In the genomic region with DNA sequence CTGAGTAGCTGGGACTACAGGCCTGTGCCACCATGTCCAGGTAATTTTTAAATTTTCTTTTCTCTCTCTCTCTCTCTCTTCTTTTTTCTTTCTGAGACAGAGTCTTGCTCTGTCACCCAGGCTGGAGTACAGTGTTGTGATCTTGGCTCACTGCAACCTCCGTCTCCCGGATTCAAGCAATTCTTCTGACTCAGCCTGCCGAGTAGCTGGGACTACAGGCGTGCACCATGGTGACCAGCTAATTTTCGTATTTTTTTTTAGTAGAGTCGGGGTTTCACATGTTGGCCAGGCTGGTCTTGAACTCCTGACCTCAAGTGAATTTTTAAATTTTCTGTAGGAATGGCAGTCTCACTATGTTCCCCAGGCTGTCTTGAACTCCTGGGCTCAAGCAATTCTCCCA, we compare ENCODE assay signal across 19 cellular contexts. TPM values are rescaled to one million over a fixed set of nuclear protein-coding genes. Genes with fewer than 3 reads are reported as not detected.
A peak's percentile ranks its signal among the peaks of the same experiment; 100 is the strongest.
DNase-seq lines count a peak whose midpoint lies in the region; ATAC-seq, FAIRE-seq and TF ChIP-seq lines count a peak whose summit lies in the region.
"Had no signal": no experiment of that assay in that cellular context is flagged by ENCODE, and none has a peak within 500 bp of the region (broad histone marks: within the 10 kb centered on the region; RNA-seq: fewer than 3 reads in every experiment).

No MANE protein-coding gene starts in this region.

- no peaks in the 10 kb centered on the region for H3K79me2 ChIP-seq in endothelial cell of umbilical vein (ENCODE audit: control insufficient read depth, insufficient read depth, low read length)

- no peak overlapping the region for H3K4me3 Mint-ChIP-seq in T-helper 17 cell
- no peak overlapping the region for H3K4me3 Mint-ChIP-seq in activated CD4-positive, alpha-beta memory T cell treated with anti-CD3 and anti-CD28 coated beads, Interleukin-2, amount 10 ng/mL, durations not matched to agents 7 days and 5 days
- H3K4me3 Mint-ChIP-seq: CD8-positive, alpha-beta T cell had no signal

- H3K27ac ChIP-seq in RWPE2 (ENCODE audit: poor library complexity, severe bottlenecking) (no peak overlapping the region), endothelial cell of umbilical vein (ENCODE audit: insufficient read depth, low read depth, low read length) (no peak overlapping the region), sigmoid colon (no peak overlapping the region)
- H3K27ac ChIP-seq: BLaER1 treated with 17β-estradiol and CSF1 and Interleukin-3, amounts not matched to agents 10 nM and 100 nM; GM23248 had no signal

- DNase-seq in GM12865 (ENCODE audit: low read depth), result peak; percentile 35
- DNase-seq in RWPE2 (ENCODE audit: low spot score), result peak; percentile 6
- DNase-seq in endothelial cell of umbilical vein (ENCODE audit: low read depth, low spot score), result no peak
- DNase-seq in sigmoid colon, result peak; percentile 7
- DNase-seq in T-helper 17 cell, result no peak
- DNase-seq in activated CD4-positive, alpha-beta memory T cell treated with anti-CD3 and anti-CD28 coated beads, Interleukin-2, amount 10 ng/mL, durations not matched to agents 7 days and 5 days, result no peak
- DNase-seq: 8988T; Calu3; CD8-positive, alpha-beta T cell; DMS79 treated with DMSO at 0.1 percent for 48 hours; GF-D8; GM23248; HCEC 1CT had no signal

- H3K27me3 ChIP-seq in RWPE2 (ENCODE audit: insufficient read depth, poor library complexity, severe bottlenecking) (no peaks in the 10 kb centered on the region), endothelial cell of umbilical vein (ENCODE audit: control insufficient read depth in 2 of 2, insufficient read depth in 2 of 2, low read length in 2 of 2) (no peaks in the 10 kb centered on the region), sigmoid colon (no peaks in the 10 kb centered on the region)
- H3K27me3 ChIP-seq: BLaER1 treated with 17β-estradiol and CSF1 and Interleukin-3, amounts not matched to agents 10 nM and 100 nM had no signal

- H2AFZ ChIP-seq in endothelial cell of umbilical vein (ENCODE audit: low read depth, low read length), result no peak overlapping the region
- H2AFZ ChIP-seq: GM23248 had no signal

- H3K4me2 ChIP-seq in endothelial cell of umbilical vein (ENCODE audit: insufficient read depth, low read length), result no peak overlapping the region

- no peaks in the 10 kb centered on the region for H3K27me3 Mint-ChIP-seq in T-helper 17 cell
- no peaks in the 10 kb centered on the region for H3K27me3 Mint-ChIP-seq in activated CD4-positive, alpha-beta memory T cell treated with anti-CD3 and anti-CD28 coated beads, Interleukin-2, amount 10 ng/mL, durations not matched to agents 7 days and 5 days

- BruUV-seq in endothelial cell of umbilical vein (replicated peaks; lab: Mats Ljungman, UMichigan), result no TSS peak

- no peaks in the 10 kb centered on the region for H3K9me1 ChIP-seq in endothelial cell of umbilical vein (replicated peaks; ENCODE audit: control insufficient read depth, extremely low read depth, insufficient read depth, low read length)

- H3K9me3 Mint-ChIP-seq in activated CD4-positive, alpha-beta memory T cell treated with anti-CD3 and anti-CD28 coated beads, Interleukin-2, amount 10 ng/mL, durations not matched to agents 7 days and 5 days, result no peaks in the 10 kb centered on the region
- H3K9me3 Mint-ChIP-seq: CD8-positive, alpha-beta T cell had no signal

- FAIRE-seq in endothelial cell of umbilical vein (lab: Jason Lieb, UNC), result peak; percentile 18
- FAIRE-seq: GM12878, GM19239, H54 had no signal

- POLR2A ChIA-PET in endothelial cell of umbilical vein (lab: Charles Lee), result no interaction called here
- POLR2A ChIA-PET in activated CD4-positive, alpha-beta memory T cell treated with anti-CD3 and anti-CD28 coated beads, Interleukin-2, amount 10 ng/mL, durations not matched to agents 7 days and 5 days (lab: Charles Lee), result no interaction called here

- WGBS in sigmoid colon, 2 donors, result 94 to 95% methylated on average over 6 of the region's 6 CpGs

- H4K20me1 ChIP-seq in endothelial cell of umbilical vein (replicated peaks; ENCODE audit: control insufficient read depth, extremely low read depth, insufficient read depth, low read length), result no peaks in the 10 kb centered on the region
- H4K20me1 ChIP-seq: BLaER1 treated with 17β-estradiol and CSF1 and Interleukin-3, amounts not matched to agents 10 nM and 100 nM had no signal

- no peaks in the 10 kb centered on the region for H3K36me3 ChIP-seq in RWPE2 (ENCODE audit: low read depth)
- no peaks in the 10 kb centered on the region for H3K36me3 ChIP-seq in endothelial cell of umbilical vein (ENCODE audit: control insufficient read depth in 2 of 2, extremely low read depth in 1 of 2, insufficient read depth in 2 of 2, low read length in 2 of 2)
- peaks cover 0 to 2% (median 0%) of the 10 kb centered on the region in 4 donors for H3K36me3 ChIP-seq in sigmoid colon

- H3K36me3 Mint-ChIP-seq in T-helper 17 cell (ENCODE audit: low read depth), result no peaks in the 10 kb centered on the region
- H3K36me3 Mint-ChIP-seq in activated CD4-positive, alpha-beta memory T cell treated with anti-CD3 and anti-CD28 coated beads, Interleukin-2, amount 10 ng/mL, durations not matched to agents 7 days and 5 days (ENCODE audit: low read depth), result no peaks in the 10 kb centered on the region

- CTCF ChIA-PET in endothelial cell of umbilical vein (lab: Charles Lee), result no interaction called here
- CTCF ChIA-PET in activated CD4-positive, alpha-beta memory T cell treated with anti-CD3 and anti-CD28 coated beads, Interleukin-2, amount 10 ng/mL, durations not matched to agents 7 days and 5 days (lab: Charles Lee), result no interaction called here

- dilution Hi-C loops in endothelial cell of umbilical vein (cut with MboI; ENCODE audit: extremely low pct_ligation_motif_present, low sequenced_read_pairs), result no loop called here

- ATAC-seq in RWPE2 (ENCODE audit: low read depth) (no peak), GM21737 (IDR thresholded peaks at IDR 0.05; ENCODE audit: unreplicated experiment) (no peak), T-helper 17 cell (no peak), HG02798 (IDR thresholded peaks at IDR 0.05; ENCODE audit: poor library complexity, unreplicated experiment) (no peak)
- ATAC-seq: CD8-positive, alpha-beta T cell; GM12878 had no signal

- intact Hi-C loops in endothelial cell of umbilical vein (cut with micrococcal nuclease), result no loop called here
- intact Hi-C loops in sigmoid colon (cut with DNase I), result no loop called here

- no peak overlapping the region for H3K27ac Mint-ChIP-seq in T-helper 17 cell
- no peak overlapping the region for H3K27ac Mint-ChIP-seq in activated CD4-positive, alpha-beta memory T cell treated with anti-CD3 and anti-CD28 coated beads, Interleukin-2, amount 10 ng/mL, durations not matched to agents 7 days and 5 days
- H3K27ac Mint-ChIP-seq: CD8-positive, alpha-beta T cell had no signal

- H3K4me3 ChIP-seq in GM12865 (ENCODE audit: low read depth, low read length) (no peak overlapping the region), RWPE2 (ENCODE audit: severe bottlenecking) (no peak overlapping the region), endothelial cell of umbilical vein (replicated peaks in 1 of 3; ENCODE audit: insufficient read depth in 1 of 3, low read depth in 1 of 3, low read length in 3 of 3) (no peak overlapping the region), sigmoid colon (no peak overlapping the region)
- H3K4me3 ChIP-seq: BLaER1 treated with 17β-estradiol and CSF1 and Interleukin-3, amounts not matched to agents 10 nM and 100 nM; GM12878; GM23248 had no signal

- no peak overlapping the region for H3K9ac ChIP-seq in endothelial cell of umbilical vein (replicated peaks; ENCODE audit: extremely low read depth, insufficient read depth, low read length)
- H3K9ac ChIP-seq: BLaER1 treated with 17β-estradiol and CSF1 and Interleukin-3, amounts not matched to agents 10 nM and 100 nM; GM23248 had no signal

- peaks cover 12% of the 10 kb centered on the region for H3K4me1 Mint-ChIP-seq in T-helper 17 cell
- H3K4me1 Mint-ChIP-seq in activated CD4-positive, alpha-beta memory T cell treated with anti-CD3 and anti-CD28 coated beads, Interleukin-2, amount 10 ng/mL, durations not matched to agents 7 days and 5 days, result peaks cover 2% of the 10 kb centered on the region

- TF ChIP-seq CTCF in GM12865 (IDR thresholded peaks at IDR 0.05; ENCODE audit: insufficient read depth, low read depth, low read length, missing control alignments), result no peak
- no peak for TF ChIP-seq CTCF in RWPE2 (IDR thresholded peaks at IDR 0.05; ENCODE audit: poor library complexity, severe bottlenecking)
- no peak for TF ChIP-seq CTCF in endothelial cell of umbilical vein (IDR thresholded peaks at IDR 0.05; ENCODE audit: extremely low read depth in 1 of 2, insufficient read depth in 1 of 2, low read depth in 1 of 2, low read length in 2 of 2)
- no peak for TF ChIP-seq CTCF in sigmoid colon (IDR thresholded peaks at IDR 0.05)

- TF ChIP-seq EP300 in sigmoid colon (IDR thresholded peaks at IDR 0.05), result no peak

- H3K4me1 ChIP-seq in RWPE2 (ENCODE audit: insufficient read depth, poor library complexity, severe bottlenecking) (no peaks in the 10 kb centered on the region), endothelial cell of umbilical vein (ENCODE audit: control insufficient read depth, extremely low read depth, insufficient read depth, low read length) (no peaks in the 10 kb centered on the region), sigmoid colon (peaks cover 0 to 6% (median 0%) of the 10 kb centered on the region in 4 donors)

- no peak for TF ChIP-seq POLR2A in endothelial cell of umbilical vein (IDR thresholded peaks at IDR 0.05; ENCODE audit: low read depth, low read length)
- no peak for TF ChIP-seq POLR2A in sigmoid colon (IDR thresholded peaks at IDR 0.05)

- H3K9me3 ChIP-seq in RWPE2 (ENCODE audit: severe bottlenecking) (no peaks in the 10 kb centered on the region), endothelial cell of umbilical vein (replicated peaks; ENCODE audit: control insufficient read depth, insufficient read depth, low read length) (no peaks in the 10 kb centered on the region), sigmoid colon (no peaks in the 10 kb centered on the region), T-helper 17 cell (ENCODE audit: control insufficient read depth, low read length, poor library complexity, severe bottlenecking) (no peaks in the 10 kb centered on the region)

RNA-seq across cellular contexts. Expression of gene ZNF652, which starts 11.1 kb away (rescaled TPM):
- total RNA-seq in endothelial cell of umbilical vein (18.2 and 18.6 TPM in 2 replicates), sigmoid colon (100 to 1,000 TPM in 3 of 4 donors, 10 to 100 TPM in 1; 83.1 to 134 (median 114) TPM), T-helper 17 cell (10 to 100 TPM; 53.5 to 56.9 TPM)
- polyA plus RNA-seq in endothelial cell of umbilical vein (6.1 and 6.2 TPM in 2 replicates), sigmoid colon (10 to 100 TPM; 12.9 to 20.2 (median 14.4) TPM)
- polyA plus RNA-seq in endothelial cell of umbilical vein (2011; cell fraction: cytosol; rRNA removed), result 5.1 and 5.9 TPM in 2 replicates
- 16.3 and 19.9 TPM in 2 replicates for polyA plus RNA-seq in endothelial cell of umbilical vein (2011; cell fraction: nucleus; rRNA removed)
- 4.0 and 4.1 TPM in 2 replicates for polyA plus RNA-seq in endothelial cell of umbilical vein (2012)
- polyA minus RNA-seq in endothelial cell of umbilical vein, result 22.8 and 24.6 TPM in 2 replicates
- 30.3 TPM for polyA minus RNA-seq in endothelial cell of umbilical vein (2011; cell fraction: cytosol; rRNA and poly(A)+ RNA removed)
- polyA minus RNA-seq in endothelial cell of umbilical vein (2011; cell fraction: nucleus; rRNA and poly(A)+ RNA removed), result 19.1 and 23.9 TPM in 2 replicates
- total RNA-seq in activated CD4-positive, alpha-beta memory T cell treated with anti-CD3 and anti-CD28 coated beads, Interleukin-2, amount 10 ng/mL, durations not matched to agents 7 days and 5 days, result 10 to 100 TPM; 37.7 to 42.6 TPM

RNA-seq across cellular contexts. Expression of gene PHB1, which starts 41.6 kb away (rescaled TPM):
- total RNA-seq in endothelial cell of umbilical vein (222 and 231 TPM in 2 replicates), sigmoid colon (100 to 1,000 TPM in 1 of 4 donors, 10 to 100 TPM in 3; 70.9 to 105 (median 94.4) TPM), T-helper 17 cell (10 to 100 TPM; 45.8 to 49.9 TPM)
- polyA plus RNA-seq in endothelial cell of umbilical vein (287 and 391 TPM in 2 replicates), sigmoid colon (100 to 1,000 TPM; 148 to 279 (median 225) TPM)
- polyA plus RNA-seq in endothelial cell of umbilical vein (2011; cell fraction: cytosol; rRNA removed), result 259 and 343 TPM in 2 replicates
- 132 and 136 TPM in 2 replicates for polyA plus RNA-seq in endothelial cell of umbilical vein (2011; cell fraction: nucleus; rRNA removed)
- 347 and 407 TPM in 2 replicates for polyA plus RNA-seq in endothelial cell of umbilical vein (2012)
- polyA minus RNA-seq in endothelial cell of umbilical vein, result 379 and 429 TPM in 2 replicates
- 152 TPM for polyA minus RNA-seq in endothelial cell of umbilical vein (2011; cell fraction: cytosol; rRNA and poly(A)+ RNA removed)
- polyA minus RNA-seq in endothelial cell of umbilical vein (2011; cell fraction: nucleus; rRNA and poly(A)+ RNA removed), result 32.5 and 48.3 TPM in 2 replicates
- 100 to 1,000 TPM; 103 to 105 TPM for total RNA-seq in activated CD4-positive, alpha-beta memory T cell treated with anti-CD3 and anti-CD28 coated beads, Interleukin-2, amount 10 ng/mL, durations not matched to agents 7 days and 5 days

Comparison
In these comparisons a context has a peak if more than half of its experiments do, and no peak if none do; other contexts are left out.
1. DNase-seq: peak in GM12865 (single experiment), RWPE2 (single experiment) and sigmoid colon (single experiment); none in endothelial cell of umbilical vein (single experiment), T-helper 17 cell (0 of 3) and activated CD4-positive, alpha-beta memory T cell treated with anti-CD3 and anti-CD28 coated beads, Interleukin-2, amount 10 ng/mL, durations not matched to agents 7 days and 5 days (single experiment).